Comparison of ENCODE assay signal across 8 cellular contexts in the genomic region with DNA sequence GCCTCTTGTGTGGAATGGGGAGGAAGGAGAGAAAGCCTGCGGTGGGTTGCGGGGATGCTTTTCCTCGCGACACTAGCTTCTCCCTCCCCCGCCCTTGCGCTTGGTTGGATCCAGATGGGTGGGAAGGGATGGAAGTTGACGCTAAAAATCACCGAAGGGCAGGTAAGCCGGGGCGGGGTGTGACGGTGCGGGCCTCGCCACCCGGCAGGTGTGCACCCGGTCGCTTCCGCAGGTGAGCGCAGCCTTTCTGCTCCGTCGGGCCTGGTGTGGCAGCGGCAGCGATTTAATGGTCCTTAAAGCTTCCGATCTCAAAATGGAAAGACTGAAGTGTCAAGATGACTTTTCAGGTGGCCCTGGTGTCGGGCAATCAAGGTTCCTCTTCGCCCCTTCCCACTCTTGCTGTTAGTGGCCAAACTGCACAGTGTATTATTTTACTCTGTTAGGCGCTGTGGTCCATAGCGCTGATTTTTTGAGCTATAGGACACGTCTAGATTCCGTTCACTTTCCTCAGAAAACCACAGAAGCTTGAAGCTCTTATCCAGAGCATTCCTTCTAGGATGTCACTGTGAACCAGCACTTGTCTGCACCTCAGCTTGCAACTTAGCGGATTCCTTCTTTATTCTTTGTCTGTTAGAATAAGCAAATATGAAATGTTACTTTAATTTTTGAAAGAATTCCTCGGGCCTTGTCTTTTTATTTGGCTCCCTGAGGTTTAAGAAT. TPM values are rescaled to one million over a fixed set of nuclear protein-coding genes. Genes with fewer than 3 reads are reported as not detected.
DNase-seq lines count a peak whose midpoint lies in the region; ATAC-seq and TF ChIP-seq lines count a peak whose summit lies in the region.

No MANE protein-coding gene starts in this region.

- H3K27me3 ChIP-seq in HUES48 (ENCODE audit: control insufficient read depth, insufficient read depth, low read length) (no peaks in the 10 kb centered on the region), dorsolateral prefrontal cortex (no peaks in the 10 kb centered on the region)

- peak overlapping the region; percentile 99 for H3K27ac ChIP-seq in HUES48 (ENCODE audit: low read depth, low read length)
- H3K27ac ChIP-seq in dorsolateral prefrontal cortex: peak overlapping the region in 56 of 59 donors; percentile 90 to 100 (median 98)
- H3K27ac ChIP-seq in substantia nigra (ENCODE audit: low read depth, low read length, poor library complexity, severe bottlenecking): peak overlapping the region; percentile 96

- DNase-seq in EH (ENCODE audit: low read depth) (peak; percentile 52), dorsolateral prefrontal cortex (peak in 4 of 10 donors; percentile 14 to 49 (median 32)), mucosa of descending colon (peak; percentile 59 to 76 (median 73)), substantia nigra (lab: John Stamatoyannopoulos, UW) (peak in 9 of 49 donors; percentile 16 to 61 (median 30)), A172 (ENCODE audit: low spot score) (no peak)

- TF ChIP-seq CTCF in WI38 (IDR thresholded peaks at IDR 0.05; ENCODE audit: low read depth, low read length) (no peak), dorsolateral prefrontal cortex (IDR thresholded peaks at IDR 0.05 in 54 of 56, conservative IDR thresholded peaks at IDR 0.05 in 2 of 56; ENCODE audit: low read depth in 1 of 56, partially characterized antibody in 56 of 56) (no peak), mucosa of descending colon (IDR thresholded peaks at IDR 0.05) (no peak)

- H3K4me3 ChIP-seq in HUES48 (ENCODE audit: low read depth, low read length) (peak overlapping the region; percentile 93), WI38 (ENCODE audit: low read depth, low read length) (peak overlapping the region; percentile 98), dorsolateral prefrontal cortex (peak overlapping the region; percentile 62 to 98 (median 92)), mucosa of descending colon (peak overlapping the region; percentile 70)

- H3K36me3 ChIP-seq in HUES48 (ENCODE audit: control insufficient read depth, insufficient read depth, low read length) (peaks cover 48% of the 10 kb centered on the region), mucosa of descending colon (ENCODE audit: low read depth) (no peaks in the 10 kb centered on the region)

- peak overlapping the region; percentile 99 for H3K9ac ChIP-seq in HUES48 (ENCODE audit: low read depth, low read length)

- intact Hi-C loops in dorsolateral prefrontal cortex (cut with DNase I) (loop anchor here (2.0 to 5.0 kb wide), 2 partner anchors 144 to 146 kb away; no protein-coding TSS in a partner anchor), mucosa of descending colon (cut with DNase I, micrococcal nuclease) (no loop called here)

- peak; percentile 33 for ATAC-seq in mucosa of descending colon
- ATAC-seq in HG02798 (IDR thresholded peaks at IDR 0.05; ENCODE audit: poor library complexity, unreplicated experiment): no peak

- H3K9me3 ChIP-seq in HUES48 (ENCODE audit: control insufficient read depth, insufficient read depth, low read length) (no peaks in the 10 kb centered on the region), mucosa of descending colon (no peaks in the 10 kb centered on the region)

- peaks cover 8% of the 10 kb centered on the region; the same call in 1 of the 2 replicates for H3K4me1 ChIP-seq in HUES48 (ENCODE audit: control insufficient read depth, insufficient read depth, low read length)
- peaks cover 24% of the 10 kb centered on the region for H3K4me1 ChIP-seq in mucosa of descending colon (ENCODE audit: low read depth)

RNA-seq across cellular contexts. Expression of a gene that starts 0.8 kb away (rescaled TPM):
- total RNA-seq in dorsolateral prefrontal cortex (10 to 100 TPM; 35.3 to 86.8 (median 62.2) TPM), mucosa of descending colon (10 to 100 TPM; 15.6 to 22.7 (median 19.9) TPM)
- total RNA-seq in A172 (2014; rRNA removed; shearing (Covaris generic)): 70.0 and 77.5 TPM in 2 replicates

RNA-seq across cellular contexts. Expression of a gene that starts 0.9 kb away (rescaled TPM):
- total RNA-seq in dorsolateral prefrontal cortex (100 to 1,000 TPM; 161 to 456 (median 285) TPM), mucosa of descending colon (100 to 1,000 TPM in 2 of 3 donors, 10 to 100 TPM in 1; 84.1 to 186 (median 107) TPM)
- 433 and 473 TPM in 2 replicates for total RNA-seq in A172 (2014; rRNA removed; shearing (Covaris generic))

RNA-seq across cellular contexts. Expression of a gene that starts 57.4 kb away (rescaled TPM):
- total RNA-seq in dorsolateral prefrontal cortex: 100 to 1,000 TPM in 115 of 120 experiments, 10 to 100 TPM in 5; 81.5 to 203 (median 140) TPM
- 100 to 1,000 TPM; 120 to 176 (median 172) TPM for total RNA-seq in mucosa of descending colon
- total RNA-seq in A172 (2014; rRNA removed; shearing (Covaris generic)): 47.4 and 59.4 TPM in 2 replicates

Comparison
In these comparisons a context has a peak if more than half of its experiments do, and no peak if none do; other contexts are left out.
1. intact Hi-C loops: an anchor here in dorsolateral prefrontal cortex (2.0 to 5.0 kb wide); none called in mucosa of descending colon.